8 cellular contexts compared by ENCODE assay signal in the genomic region with DNA sequence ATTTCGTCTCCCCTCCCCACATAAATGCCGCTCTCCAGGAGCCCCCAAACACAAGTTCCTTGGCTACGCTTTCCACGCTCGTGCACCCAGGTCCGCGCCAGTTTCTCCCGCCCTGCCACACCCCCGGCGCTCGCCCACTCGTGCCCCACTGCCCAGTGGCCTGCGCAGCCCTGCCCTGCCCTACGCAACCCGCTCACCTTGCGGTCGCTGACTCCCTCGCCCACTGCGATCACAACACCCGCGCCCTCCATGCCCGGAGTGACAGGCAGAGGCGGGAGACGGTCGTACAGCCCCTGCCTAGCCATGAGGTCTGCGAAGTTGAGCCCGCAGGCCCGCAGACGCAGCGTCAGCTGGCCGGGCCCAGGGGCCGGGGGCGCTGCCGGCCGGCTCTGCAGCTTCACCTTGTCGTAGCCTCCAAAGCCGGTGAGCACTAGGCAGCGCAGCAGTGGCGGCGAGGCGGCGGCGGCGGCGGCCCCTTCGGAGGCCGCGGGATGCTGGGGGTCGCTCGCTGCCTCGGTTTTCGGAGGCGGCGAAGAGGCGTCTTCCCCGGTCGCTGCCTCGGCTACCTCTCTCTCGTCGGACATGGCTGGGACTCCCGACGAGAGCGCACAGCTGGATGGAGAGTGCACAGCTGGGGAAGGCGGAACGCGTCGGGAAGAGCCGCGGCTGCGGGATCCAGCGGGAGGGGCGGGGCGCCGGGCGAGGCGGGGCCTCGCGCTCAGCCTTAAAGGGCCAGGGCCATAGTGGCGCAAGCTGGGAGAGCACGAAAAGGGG. TPM values are rescaled to one million over a fixed set of nuclear protein-coding genes. Genes with fewer than 3 reads are reported as not detected.
DNase-seq lines count a peak whose midpoint lies in the region; ATAC-seq and TF ChIP-seq lines count a peak whose summit lies in the region.

Gene VAT1 (minus strand): TSS at position 647 of the 774 bp plus-strand sequence. CDS start 63 bp downstream, at position 584.

- H3K27ac ChIP-seq in skin epidermis: peak within 1 kb of the TSS; percentile 37 to 90 (median 84)

- H3K9me3 Mint-ChIP-seq in activated B cell treated with CpG ODN at 0.5 μM for 24 hours: no peaks in the 10 kb centered on the region

- peaks cover 11% of the 10 kb centered on the region for H3K36me3 Mint-ChIP-seq in activated B cell treated with CpG ODN at 0.5 μM for 24 hours (ENCODE audit: low read depth)

- H3K4me3 ChIP-seq in AG09309 (ENCODE audit: control insufficient read depth, low read depth, low read length) (peak within 1 kb of the TSS; percentile 93), skin epidermis (peak within 1 kb of the TSS; percentile 86 to 99 (median 96))

- DNase-seq in AG09309 (ENCODE audit: low read depth) (no peak), NCI-H2227 treated with DMSO at 0.1 percent for 48 hours (lab: John Stamatoyannopoulos, UW) (peak; percentile 78), activated B cell treated with CpG ODN at 0.5 μM for 24 hours (peak; percentile 66), inferior parietal cortex (ENCODE audit: extremely low spot score) (peak; percentile 65)
- peak; percentile 51 for DNase-seq in central memory CD4-positive, alpha-beta T cell

- ATAC-seq in GM21423 (IDR thresholded peaks at IDR 0.05; ENCODE audit: unreplicated experiment) (peak; percentile 36), activated B cell treated with CpG ODN at 0.5 μM for 24 hours (ENCODE audit: low read depth) (peak; percentile 46), HG02571 (IDR thresholded peaks at IDR 0.05; ENCODE audit: unreplicated experiment) (no peak)

- H3K27me3 Mint-ChIP-seq in activated B cell treated with CpG ODN at 0.5 μM for 24 hours: no peaks in the 10 kb centered on the region

- intact Hi-C loops in activated B cell treated with CpG ODN at 0.5 μM for 24 hours (cut with micrococcal nuclease): loop anchor here (1.0 to 5.0 kb wide), 4 partner anchors 15 to 190 kb away; partner anchors contain the start of genes BRCA1, IFI35, RPL27 and TMEM106A

- POLR2A ChIA-PET in activated B cell treated with CpG ODN at 0.5 μM for 24 hours (lab: Charles Lee): interaction anchor here (0.6 to 2.5 kb wide), 15 partner anchors 9 to 1099 kb away, joined by 3 to 22 read pairs (median 5); partner anchors contain the start of genes BRCA1, IFI35, RPL27 and TMEM106A

- peak within 1 kb of the TSS; percentile 92 for H3K4me3 Mint-ChIP-seq in activated B cell treated with CpG ODN at 0.5 μM for 24 hours

- TF ChIP-seq CTCF in AG09309 (IDR thresholded peaks at IDR 0.05; ENCODE audit: control insufficient read depth, insufficient read depth, low read depth, low read length, missing control alignments) (no peak), activated B cell treated with CpG ODN at 0.5 μM for 24 hours (IDR thresholded peaks at IDR 0.05) (no peak)

- H3K4me1 Mint-ChIP-seq in activated B cell treated with CpG ODN at 0.5 μM for 24 hours: peaks cover 24% of the 10 kb centered on the region

- peak within 1 kb of the TSS; percentile 78 for H3K27ac Mint-ChIP-seq in activated B cell treated with CpG ODN at 0.5 μM for 24 hours

- CTCF ChIA-PET in activated B cell treated with CpG ODN at 0.5 μM for 24 hours (lab: Charles Lee): interaction anchor here (0.9 kb wide), 1 partner anchor 24 kb away, joined by 3 read pairs; the partner anchor contains the start of gene RPL27

RNA-seq across cellular contexts. Expression of gene VAT1, which starts in this region (rescaled TPM):
- 34.4 and 38.5 TPM in 2 replicates for total RNA-seq in activated B cell treated with CpG ODN at 0.5 μM for 24 hours
